1 cellular context compared by ENCODE assay signal in the genomic region with DNA sequence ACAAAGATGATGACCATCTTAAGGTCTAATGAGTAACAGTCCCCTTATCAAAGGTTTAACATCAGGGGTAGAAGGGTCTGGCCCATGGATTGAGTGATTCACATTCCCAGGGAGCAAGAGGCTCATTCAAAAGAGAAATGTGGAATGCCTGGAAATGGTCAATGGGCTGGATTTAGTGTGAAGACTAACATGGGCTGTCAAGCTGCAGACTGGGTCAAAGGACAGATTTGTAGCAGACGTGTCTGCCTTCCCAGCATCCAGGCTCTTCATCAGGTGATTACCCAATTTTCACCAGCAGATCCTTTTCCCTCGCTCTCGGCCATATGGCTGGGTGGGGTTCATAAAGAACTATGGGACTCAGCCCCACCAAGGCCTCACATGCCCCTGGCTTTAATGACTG.
TF ChIP-seq lines count a peak whose summit lies in the region.

No MANE protein-coding gene starts in this region.

TF ChIP-seq in HepG2, 621 proteins besides CTCF, POLR2A, EP300 and RAD21:
- TF ChIP-seq, protein P1, sequence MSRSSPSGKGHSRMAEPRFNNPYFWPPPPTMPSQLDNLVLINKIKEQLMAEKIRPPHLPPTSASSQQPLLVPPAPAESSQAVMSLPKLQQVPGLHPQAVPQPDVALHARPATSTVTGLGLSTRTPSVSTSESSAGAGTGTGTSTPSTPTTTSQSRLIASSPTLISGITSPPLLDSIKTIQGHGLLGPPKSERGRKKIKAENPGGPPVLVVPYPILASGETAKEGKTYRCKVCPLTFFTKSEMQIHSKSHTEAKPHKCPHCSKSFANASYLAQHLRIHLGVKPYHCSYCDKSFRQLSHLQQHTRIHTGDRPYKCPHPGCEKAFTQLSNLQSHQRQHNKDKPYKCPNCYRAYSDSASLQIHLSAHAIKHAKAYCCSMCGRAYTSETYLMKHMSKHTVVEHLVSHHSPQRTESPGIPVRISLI (CRISPR knock-in tag; IDR thresholded peaks at IDR 0.05; ENCODE audit: borderline replicate concordance) = no peak
- TF ChIP-seq, protein P2, sequence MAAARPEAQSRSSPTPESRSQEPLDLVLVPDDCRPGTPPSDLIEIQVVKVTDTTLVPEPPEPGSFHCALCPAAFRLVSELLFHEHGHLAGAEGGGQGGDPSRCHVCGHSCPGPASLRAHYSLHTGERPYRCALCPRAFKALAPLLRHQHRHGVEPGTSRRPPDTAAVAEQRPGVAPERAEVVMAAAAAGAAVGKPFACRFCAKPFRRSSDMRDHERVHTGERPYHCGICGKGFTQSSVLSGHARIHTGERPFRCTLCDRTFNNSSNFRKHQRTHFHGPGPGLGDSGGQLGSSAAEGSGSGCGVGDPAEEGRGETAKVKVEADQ (CRISPR knock-in tag; IDR thresholded peaks at IDR 0.05; ENCODE audit: borderline replicate concordance) = 0 out of 2 replicates have a peak, but pooled peaks have one; percentile 22
- TF ChIP-seq HES4 (CRISPR knock-in tag; IDR thresholded peaks at IDR 0.05; ENCODE audit: borderline replicate concordance) (0 out of 2 replicates have a peak, but pooled peaks have one; percentile 8), ZNF441 (CRISPR knock-in tag; IDR thresholded peaks at IDR 0.05; ENCODE audit: borderline replicate concordance) (0 out of 2 replicates have a peak, but pooled peaks have one; percentile 28), SALL1 (CRISPR knock-in tag; IDR thresholded peaks at IDR 0.05) (no peak), MED8 (CRISPR knock-in tag; IDR thresholded peaks at IDR 0.05; ENCODE audit: insufficient replicate concordance) (no peak), PHF20 (CRISPR knock-in tag; IDR thresholded peaks at IDR 0.05) (no peak), HDAC6 (IDR thresholded peaks at IDR 0.05; ENCODE audit: low read depth, low read length) (no peak), ZMYM4 (CRISPR knock-in tag; IDR thresholded peaks at IDR 0.05) (no peak), ZNF30 (CRISPR knock-in tag; IDR thresholded peaks at IDR 0.05) (no peak), RBAK (CRISPR knock-in tag; IDR thresholded peaks at IDR 0.05) (no peak)
- TF ChIP-seq, protein P3, sequence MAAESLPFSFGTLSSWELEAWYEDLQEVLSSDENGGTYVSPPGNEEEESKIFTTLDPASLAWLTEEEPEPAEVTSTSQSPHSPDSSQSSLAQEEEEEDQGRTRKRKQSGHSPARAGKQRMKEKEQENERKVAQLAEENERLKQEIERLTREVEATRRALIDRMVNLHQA (CRISPR knock-in tag; IDR thresholded peaks at IDR 0.05) = no peak
